ENCODE assay signal across 20 cellular contexts in genomic region chr7:99864041-99864440, GRCh38. TPM values are rescaled to one million over a fixed set of nuclear protein-coding genes. Genes with fewer than 3 reads are reported as not detected.
"Had no signal": no experiment of that assay in that cellular context is flagged by ENCODE, and none has a peak within 500 bp of the region (broad histone marks: within the 10 kb centered on the region; RNA-seq: fewer than 3 reads in every experiment).

No MANE protein-coding gene starts in this region.

- H3K27ac Mint-ChIP-seq: activated CD8-positive, alpha-beta T cell treated with anti-CD3 and anti-CD28 coated beads for 36 hours; activated naive CD8-positive, alpha-beta T cell treated with anti-CD3 and anti-CD28 coated beads for 36 hours; activated T-cell treated with anti-CD3 and anti-CD28 coated beads, Interleukin-2, amount 50 U/mL, for 72 hours; immature natural killer cell; natural killer cell had no signal

- ATAC-seq: activated CD8-positive, alpha-beta T cell treated with anti-CD3 and anti-CD28 coated beads for 36 hours; activated T-cell treated with anti-CD3 and anti-CD28 coated beads, Interleukin-2, amount 50 U/mL, for 72 hours; foreskin keratinocyte; lower lobe of right lung; mucosa of descending colon; natural killer cell had no signal

- H3K36me3 ChIP-seq: lower lobe of right lung, right atrium auricular region, thyroid gland, uterus had no signal

- H3K4me1 ChIP-seq: lower lobe of right lung, right atrium auricular region, thyroid gland, uterus had no signal

- H3K4me3 Mint-ChIP-seq: activated CD8-positive, alpha-beta T cell treated with anti-CD3 and anti-CD28 coated beads for 36 hours; activated naive CD8-positive, alpha-beta T cell treated with anti-CD3 and anti-CD28 coated beads for 36 hours; activated T-cell treated with anti-CD3 and anti-CD28 coated beads, Interleukin-2, amount 50 U/mL, for 72 hours; immature natural killer cell; natural killer cell had no signal

- H3K4me1 Mint-ChIP-seq: immature natural killer cell, natural killer cell had no signal

- H3K9me3 Mint-ChIP-seq: activated CD8-positive, alpha-beta T cell treated with anti-CD3 and anti-CD28 coated beads for 36 hours had no signal

- H3K4me3 ChIP-seq: lower lobe of right lung, mucosa of descending colon, right atrium auricular region, thyroid gland, uterus had no signal

- H3K27ac ChIP-seq: foreskin keratinocyte, lower lobe of right lung, right atrium auricular region, thyroid gland, uterus, VCaP had no signal

- H3K36me3 Mint-ChIP-seq: immature natural killer cell, natural killer cell had no signal

- DNase-seq: activated CD8-positive, alpha-beta memory T cell treated with anti-CD3 and anti-CD28 coated beads, Interleukin-2, amount 50 U/mL, for 4 hours; activated CD8-positive, alpha-beta T cell treated with anti-CD3 and anti-CD28 coated beads for 36 hours; activated gamma-delta T cell treated with Interleukin-2 at 50 U/mL for 16 hours; activated naive CD8-positive, alpha-beta T cell treated with anti-CD3 and anti-CD28 coated beads for 36 hours; activated T-cell treated with anti-CD3 and anti-CD28 coated beads, Interleukin-2, amount 50 U/mL, for 72 hours; anterior cingulate cortex; cortex of kidney; effector memory CD4-positive, alpha-beta T cell; erythroblast; immature natural killer cell; lower lobe of right lung; mucosa of descending colon; natural killer cell; small intestine; thyroid gland; uterus had no signal

- H3K27me3 ChIP-seq: right atrium auricular region, thyroid gland, uterus had no signal

RNA-seq across cellular contexts. Expression of gene OR2AE1, which starts 12.8 kb away (rescaled TPM):
- total RNA-seq: activated CD8-positive, alpha-beta T cell treated with anti-CD3 and anti-CD28 coated beads for 36 hours; activated naive CD8-positive, alpha-beta T cell treated with anti-CD3 and anti-CD28 coated beads for 36 hours; cardiac septum; foreskin keratinocyte; natural killer cell; uterus had no signal
- polyA plus RNA-seq: foreskin keratinocyte, immature natural killer cell had no signal

RNA-seq across cellular contexts. Expression of gene CYP3A43, which starts 36.2 kb away (rescaled TPM):
- total RNA-seq: activated CD8-positive, alpha-beta T cell treated with anti-CD3 and anti-CD28 coated beads for 36 hours; activated naive CD8-positive, alpha-beta T cell treated with anti-CD3 and anti-CD28 coated beads for 36 hours; cardiac septum; foreskin keratinocyte; lower lobe of right lung; mucosa of descending colon; natural killer cell; thyroid gland had no signal
- polyA plus RNA-seq: foreskin keratinocyte, immature natural killer cell, small intestine had no signal
